Comparison of ENCODE assay signal across 8 cellular contexts in the genomic region with DNA sequence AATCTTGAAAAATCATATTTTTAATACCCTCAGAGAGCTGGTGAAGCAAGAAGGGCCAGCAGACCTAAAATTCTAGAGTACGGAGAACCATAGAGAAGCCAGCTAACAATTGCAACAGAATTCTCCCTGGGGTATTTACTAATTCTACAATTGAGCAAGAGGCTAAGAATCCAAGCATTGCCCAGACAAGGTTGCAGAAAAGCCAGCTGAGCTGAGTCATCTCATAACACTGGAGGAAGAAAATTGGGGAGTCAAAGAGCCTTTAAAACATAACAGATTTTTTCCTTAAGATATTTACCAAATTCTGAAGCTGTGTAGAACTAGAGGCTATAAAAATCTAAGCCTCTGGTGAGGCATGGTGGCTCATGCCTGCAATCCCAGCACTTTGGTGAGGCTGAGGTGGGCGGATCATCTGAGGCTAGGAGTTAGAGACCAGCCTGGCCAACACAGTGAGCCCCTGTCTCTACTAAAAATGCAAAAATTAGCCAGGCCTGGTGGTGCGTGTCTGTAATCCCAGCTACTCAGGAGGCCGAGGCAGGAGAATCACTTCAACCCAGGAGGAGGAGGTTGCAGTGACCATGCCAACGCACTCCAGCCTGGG. TPM values are rescaled to one million over a fixed set of nuclear protein-coding genes. Genes with fewer than 3 reads are reported as not detected.
DNase-seq lines count a peak whose midpoint lies in the region; ATAC-seq and FAIRE-seq lines count a peak whose summit lies in the region.

No MANE protein-coding gene starts in this region.

- H3K9me3 Mint-ChIP-seq in naive thymus-derived CD4-positive, alpha-beta T cell, result no peaks in the 10 kb centered on the region

- H3K36me3 ChIP-seq in esophagus (ENCODE audit: control insufficient read depth in 2 of 2, insufficient read depth in 2 of 2, low read length in 1 of 2), result no peaks in the 10 kb centered on the region
- peaks cover 0 to 4% (median 0%) of the 10 kb centered on the region in 3 experiments for H3K36me3 ChIP-seq in naive thymus-derived CD4-positive, alpha-beta T cell (ENCODE audit: control insufficient read depth in 2 of 3, insufficient read depth in 3 of 3, low read length in 3 of 3)

- POLR2A ChIA-PET in naive thymus-derived CD4-positive, alpha-beta T cell (lab: Charles Lee), result no interaction called here

- no peaks in the 10 kb centered on the region for H3K4me1 Mint-ChIP-seq in naive thymus-derived CD4-positive, alpha-beta T cell

- no peaks in the 10 kb centered on the region for H3K27me3 ChIP-seq in esophagus (ENCODE audit: control insufficient read depth in 1 of 2, insufficient read depth in 2 of 2, low read length in 2 of 2)
- no peaks in the 10 kb centered on the region for H3K27me3 ChIP-seq in naive thymus-derived CD4-positive, alpha-beta T cell (ENCODE audit: control insufficient read depth in 2 of 2, insufficient read depth in 2 of 2, low read length in 2 of 2)

- intact Hi-C loops in naive thymus-derived CD4-positive, alpha-beta T cell (cut with micrococcal nuclease), result no loop called here

- no peak overlapping the region for H3K27ac Mint-ChIP-seq in naive thymus-derived CD4-positive, alpha-beta T cell

- WGBS in esophagus, 2 donors, result 49 to 66% methylated on average over 5 of the region's 5 CpGs

- no peak for FAIRE-seq in urothelium cell line (lab: Jason Lieb, UNC)

- no peaks in the 10 kb centered on the region for H3K27me3 Mint-ChIP-seq in naive thymus-derived CD4-positive, alpha-beta T cell

- no peaks in the 10 kb centered on the region for H3K4me1 ChIP-seq in esophagus (ENCODE audit: control insufficient read depth in 2 of 2, insufficient read depth in 2 of 2, low read length in 1 of 2)
- H3K4me1 ChIP-seq in naive thymus-derived CD4-positive, alpha-beta T cell (ENCODE audit: control insufficient read depth in 2 of 2, insufficient read depth in 2 of 2, low read length in 2 of 2), result no peaks in the 10 kb centered on the region

- CTCF ChIA-PET in naive thymus-derived CD4-positive, alpha-beta T cell (lab: Charles Lee), result interaction anchor here (1.5 kb wide), 1 partner anchor 42 kb away, joined by 6 read pairs; no protein-coding TSS in a partner anchor

- no peaks in the 10 kb centered on the region for H3K9me3 ChIP-seq in esophagus (ENCODE audit: control insufficient read depth in 2 of 2, insufficient read depth in 1 of 2, low read depth in 1 of 2, low read length in 1 of 2)
- H3K9me3 ChIP-seq in naive thymus-derived CD4-positive, alpha-beta T cell (ENCODE audit: control insufficient read depth in 2 of 3, low read length in 3 of 3), result no peaks in the 10 kb centered on the region

- peaks cover 0 to 15% (median 9%) of the 10 kb centered on the region in 5 donors for H3K36me3 Mint-ChIP-seq in naive thymus-derived CD4-positive, alpha-beta T cell

- H3K27ac ChIP-seq in esophagus (ENCODE audit: low read depth in 2 of 2, low read length in 1 of 2), result peak overlapping the region; percentile 61 to 65
- H3K27ac ChIP-seq in naive thymus-derived CD4-positive, alpha-beta T cell (ENCODE audit: low read depth, low read length), result no peak overlapping the region

- ATAC-seq in naive thymus-derived CD4-positive, alpha-beta T cell, result peak; percentile 57
- ATAC-seq in GM21529 (IDR thresholded peaks at IDR 0.05; ENCODE audit: unreplicated experiment), result no peak

- DNase-seq in AG08396 (ENCODE audit: low spot score) (peak; percentile 86), NOMO-1 treated with DMSO at 0.1 percent for 48 hours (lab: John Stamatoyannopoulos, UW; ENCODE audit: unreplicated experiment) (peak; percentile 86), germinal center (ENCODE audit: low spot score) (no peak), C1 segment of cervical spinal cord (lab: John Stamatoyannopoulos, UW) (no peak), urothelium cell line (ENCODE audit: low spot score) (no peak)
- no peak for DNase-seq in naive thymus-derived CD4-positive, alpha-beta T cell

- no peak overlapping the region for H3K4me3 ChIP-seq in esophagus (ENCODE audit: low read depth in 1 of 2, low read length in 2 of 2)
- no peak overlapping the region for H3K4me3 ChIP-seq in naive thymus-derived CD4-positive, alpha-beta T cell (ENCODE audit: low read length)

- H3K4me3 Mint-ChIP-seq in naive thymus-derived CD4-positive, alpha-beta T cell, result no peak overlapping the region

RNA-seq across cellular contexts. Expression of gene TMEM216, which starts 13.6 kb away (rescaled TPM):
- 10 to 100 TPM in 1 of 2 donors, 1 to 10 TPM in 1; 7.7 to 10.3 TPM for polyA plus RNA-seq in esophagus
- total RNA-seq in naive thymus-derived CD4-positive, alpha-beta T cell, result 10 to 100 TPM in 2 of 5 experiments, 1 to 10 TPM in 3; 4.7 to 17.2 (median 9.2) TPM
- polyA plus RNA-seq in naive thymus-derived CD4-positive, alpha-beta T cell, result 10 to 100 TPM; 34.7 to 35.8 TPM

RNA-seq across cellular contexts. Expression of gene TMEM138, which starts 16.6 kb away (rescaled TPM):
- 10 to 100 TPM; 24.4 to 32.9 TPM for polyA plus RNA-seq in esophagus
- 10 to 100 TPM; 54.6 to 65.1 (median 59.9) TPM for total RNA-seq in naive thymus-derived CD4-positive, alpha-beta T cell
- polyA plus RNA-seq in naive thymus-derived CD4-positive, alpha-beta T cell, result 10 to 100 TPM; 42.9 to 49.3 TPM

RNA-seq across cellular contexts. Expression of gene CYB561A3, which starts 17.1 kb away (rescaled TPM):
- 10 to 100 TPM; 11.4 to 20.4 TPM for polyA plus RNA-seq in esophagus
- total RNA-seq in naive thymus-derived CD4-positive, alpha-beta T cell, result 10 to 100 TPM; 37.9 to 47.6 (median 44.2) TPM
- 10 to 100 TPM; 62.7 to 73.8 TPM for polyA plus RNA-seq in naive thymus-derived CD4-positive, alpha-beta T cell

RNA-seq across cellular contexts. Expression of gene TKFC, which starts 45.8 kb away (rescaled TPM):
- 10 to 100 TPM; 23.9 to 42.5 TPM for polyA plus RNA-seq in esophagus
- 10 to 100 TPM; 36.9 to 59.9 (median 43.3) TPM for total RNA-seq in naive thymus-derived CD4-positive, alpha-beta T cell
- 10 to 100 TPM; 24.6 to 30.0 TPM for polyA plus RNA-seq in naive thymus-derived CD4-positive, alpha-beta T cell

RNA-seq across cellular contexts. Expression of gene DDB1, which starts 45.9 kb away (rescaled TPM):
- polyA plus RNA-seq in esophagus, result 10 to 100 TPM; 51.3 to 78.7 TPM
- 100 to 1,000 TPM; 153 to 213 (median 160) TPM for total RNA-seq in naive thymus-derived CD4-positive, alpha-beta T cell
- polyA plus RNA-seq in naive thymus-derived CD4-positive, alpha-beta T cell, result 100 to 1,000 TPM; 113 to 125 TPM

Comparison
In these comparisons a context has a peak if more than half of its experiments do, and no peak if none do; other contexts are left out.
1. DNase-seq: peak in AG08396 (single experiment) and NOMO-1 treated with DMSO at 0.1 percent for 48 hours (single experiment); none in naive thymus-derived CD4-positive, alpha-beta T cell (0 of 9), germinal center (single experiment), C1 segment of cervical spinal cord (0 of 14) and urothelium cell line (single experiment).